Comparison of ENCODE assay signal across 8 cellular contexts in genomic region chr15:66865622-66866611, GRCh38.
A peak's percentile ranks its signal among the peaks of the same experiment; 100 is the strongest.
DNase-seq lines count a peak whose midpoint lies in the region; ATAC-seq, FAIRE-seq and TF ChIP-seq lines count a peak whose summit lies in the region.

No MANE protein-coding gene starts in this region.

- no peaks in the 10 kb centered on the region for H3K9me3 ChIP-seq in OCI-LY3 (ENCODE audit: insufficient read depth, low read length)
- no peaks in the 10 kb centered on the region for H3K9me3 ChIP-seq in small intestine (ENCODE audit: control insufficient read depth, low read depth)

- H3K27ac ChIP-seq in OCI-LY3 (ENCODE audit: low read length) (peak overlapping the region; percentile 68), small intestine (ENCODE audit: low read depth in 1 of 2, low read length in 1 of 2) (no peak overlapping the region)

- peak overlapping the region; percentile 53; the same call in 1 of the 2 replicates for H3K9ac ChIP-seq in OCI-LY3 (ENCODE audit: low read length)

- no peaks in the 10 kb centered on the region for H3K79me2 ChIP-seq in OCI-LY3 (ENCODE audit: low read length)

- H4K20me1 ChIP-seq in OCI-LY3 (ENCODE audit: insufficient read depth, low read length) = no peaks in the 10 kb centered on the region

- DNase-seq in GM13976 (ENCODE audit: low spot score) = peak; percentile 69
- DNase-seq in left kidney (ENCODE audit: low read depth, low spot score) = peak; percentile 67
- no peak for DNase-seq in cortex of kidney (lab: John Stamatoyannopoulos, UW)
- DNase-seq in LoVo (ENCODE audit: low spot score) = no peak
- no peak for DNase-seq in activated CD4-positive, alpha-beta T cell treated with anti-CD3 and anti-CD28 coated beads, Interleukin-2, amount 50 U/mL, for 4 hours
- no peak for DNase-seq in small intestine

- H3K4me3 ChIP-seq in OCI-LY3 (ENCODE audit: low read length) (peak overlapping the region; percentile 62), small intestine (ENCODE audit: low read depth in 1 of 2, low read length in 2 of 2) (no peak overlapping the region)

- H3K27me3 ChIP-seq in OCI-LY3 (ENCODE audit: low read depth, low read length) = no peaks in the 10 kb centered on the region
- no peaks in the 10 kb centered on the region for H3K27me3 ChIP-seq in small intestine (ENCODE audit: control insufficient read depth in 2 of 2, insufficient read depth in 2 of 2, low read length in 2 of 2)

- no peaks in the 10 kb centered on the region for H3K36me3 ChIP-seq in OCI-LY3 (replicated peaks; ENCODE audit: low read depth, low read length)
- H3K36me3 ChIP-seq in small intestine (ENCODE audit: control insufficient read depth in 2 of 2, insufficient read depth in 2 of 2, low read length in 2 of 2) = no peaks in the 10 kb centered on the region

- no peak overlapping the region for H2AFZ ChIP-seq in OCI-LY3 (ENCODE audit: low read depth, low read length)

- TF ChIP-seq CTCF in GM13976 (IDR thresholded peaks at IDR 0.05; ENCODE audit: borderline replicate concordance, control extremely low read depth, extremely low read depth, insufficient read depth, missing control alignments) (no peak), OCI-LY3 (IDR thresholded peaks at IDR 0.05; ENCODE audit: low read depth, low read length) (no peak)

- in situ Hi-C loops in GM13976 (cut with MboI; ENCODE audit: low sequenced_read_pairs, unreplicated experiment) = no loop called here

- 77 to 92% (median 82%) methylated on average over 15 of the region's 15 CpGs for WGBS in small intestine, 3 donors

- ATAC-seq in HG02610 (IDR thresholded peaks at IDR 0.05; ENCODE audit: unreplicated experiment) = peak; percentile 77

- peak overlapping the region; percentile 87 for H3K4me2 ChIP-seq in OCI-LY3 (ENCODE audit: low read length)

- FAIRE-seq in small intestine (lab: Jason Lieb, UNC) = no peak

- H3K4me1 ChIP-seq in OCI-LY3 (ENCODE audit: low read length) = peaks cover 43% of the 10 kb centered on the region
- no peaks in the 10 kb centered on the region for H3K4me1 ChIP-seq in small intestine (ENCODE audit: control insufficient read depth in 2 of 2, insufficient read depth in 1 of 2, low read depth in 1 of 2, low read length in 1 of 2)

Comparison
In these comparisons a context has a peak if more than half of its experiments do, and no peak if none do; other contexts are left out.
1. DNase-seq: peak in GM13976 (single experiment) and left kidney (single experiment); none in cortex of kidney (single experiment), LoVo (single experiment), activated CD4-positive, alpha-beta T cell treated with anti-CD3 and anti-CD28 coated beads, Interleukin-2, amount 50 U/mL, for 4 hours (0 of 2) and small intestine (single experiment).